Comparison of ENCODE assay signal across 8 cellular contexts in the genomic region with DNA sequence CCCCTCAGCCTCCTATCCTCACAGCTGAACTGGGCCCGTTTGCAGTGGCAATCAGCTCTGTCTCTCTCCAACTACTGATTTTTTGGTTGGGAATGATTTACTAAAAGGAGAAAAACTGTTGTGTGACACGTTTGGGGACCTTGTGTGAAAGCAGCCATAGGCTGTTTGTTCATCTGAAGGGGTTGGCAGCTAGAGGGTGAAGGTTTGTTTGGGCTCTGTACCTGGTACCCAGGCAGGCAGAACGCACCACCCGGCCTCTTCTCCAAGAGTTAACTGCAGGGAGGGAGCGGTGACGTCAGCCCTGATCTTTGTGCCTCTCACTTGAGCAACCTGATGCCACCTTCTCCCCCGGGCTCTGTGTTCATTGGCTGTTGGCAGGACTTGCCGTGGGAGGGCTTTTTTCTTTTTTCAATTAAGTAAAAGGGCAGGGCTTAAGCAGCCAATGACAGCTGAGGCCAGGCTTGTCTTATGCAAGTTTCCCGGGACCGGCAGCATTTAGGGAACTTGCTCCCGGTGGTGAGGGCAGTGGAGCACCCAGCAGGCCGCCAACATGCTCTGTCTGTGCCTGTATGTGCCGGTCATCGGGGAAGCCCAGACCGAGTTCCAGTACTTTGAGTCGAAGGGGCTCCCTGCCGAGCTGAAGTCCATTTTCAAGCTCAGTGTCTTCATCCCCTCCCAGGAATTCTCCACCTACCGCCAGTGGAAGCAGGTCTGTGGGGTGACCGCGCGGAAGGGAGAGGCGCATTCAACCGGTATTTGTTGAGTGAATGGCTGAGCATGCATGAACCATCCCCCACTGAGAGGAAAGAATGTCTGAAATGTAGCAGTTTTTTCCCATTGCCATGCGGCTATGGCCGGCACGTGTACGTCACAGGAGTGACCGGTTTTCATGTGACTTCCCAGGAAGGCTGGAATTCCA. TPM values are rescaled to one million over a fixed set of nuclear protein-coding genes. Genes with fewer than 3 reads are reported as not detected.
DNase-seq lines count a peak whose midpoint lies in the region; ATAC-seq lines count a peak whose summit lies in the region.

No MANE protein-coding gene starts in this region.

- DNase-seq in GM23248 (peak; percentile 98), NCI-H345 (lab: John Stamatoyannopoulos, UW) (peak; percentile 83), dermis microvascular lymphatic vessel endothelial cell (ENCODE audit: low read depth in 2 of 2) (peak; percentile 97), left lobe of liver (ENCODE audit: low spot score) (peak; percentile 98), GM19240 (ENCODE audit: insufficient read length, low spot score) (no peak)
- peak; percentile 33 for DNase-seq in activated CD4-positive, alpha-beta T cell treated with anti-CD3 and anti-CD28 coated beads, Interleukin-2, amount 10 ng/mL, durations not matched to agents 7 days and 5 days
- DNase-seq in stimulated activated CD4-positive, alpha-beta T cell treated with anti-CD3 and anti-CD28 coated beads, Interleukin-1b, Interleukin-23, amount 100 ng/mL, for 24 hours (ENCODE audit: low read depth in 4 of 4, low spot score in 1 of 4): peak in 3 of 4 experiments; percentile 47 to 55 (median 47)

- peak overlapping the region; percentile 96 for H3K4me2 ChIP-seq in GM23248 (ENCODE audit: unreplicated experiment)

- CTCF ChIA-PET in activated CD4-positive, alpha-beta T cell treated with anti-CD3 and anti-CD28 coated beads, Interleukin-2, amount 10 ng/mL, durations not matched to agents 7 days and 5 days (lab: Charles Lee): interaction anchor here (1.0 to 4.5 kb wide), 4 partner anchors 10 to 143 kb away, joined by 3 to 33 read pairs (median 4); no protein-coding TSS in a partner anchor

- peaks cover 59% of the 10 kb centered on the region for H3K4me1 Mint-ChIP-seq in activated CD4-positive, alpha-beta T cell treated with anti-CD3 and anti-CD28 coated beads, Interleukin-2, amount 10 ng/mL, durations not matched to agents 7 days and 5 days

- peaks cover 30% of the 10 kb centered on the region for H3K36me3 Mint-ChIP-seq in activated CD4-positive, alpha-beta T cell treated with anti-CD3 and anti-CD28 coated beads, Interleukin-2, amount 10 ng/mL, durations not matched to agents 7 days and 5 days (ENCODE audit: low read depth)

- WGBS in GM23248 (ENCODE audit: low coverage in 1 of 2, low lambda C conversion rate in 2 of 2, missing lambda C conversion rate in 2 of 2), 2 experiments: 2% methylated on average over 28 of the region's 28 CpGs

- no peaks in the 10 kb centered on the region for H4K20me1 ChIP-seq in GM23248 (ENCODE audit: insufficient read depth)

- H3K27ac ChIP-seq in GM23248: peak overlapping the region; percentile 97

- H3K4me1 ChIP-seq in GM23248 (ENCODE audit: insufficient read depth): peaks cover 38% of the 10 kb centered on the region

- peaks cover 77% of the 10 kb centered on the region for H3K79me2 ChIP-seq in GM23248 (ENCODE audit: insufficient read depth)

- no peak overlapping the region for H3K27ac Mint-ChIP-seq in activated CD4-positive, alpha-beta T cell treated with anti-CD3 and anti-CD28 coated beads, Interleukin-2, amount 10 ng/mL, durations not matched to agents 7 days and 5 days

- H3K36me3 ChIP-seq in GM23248 (ENCODE audit: low read depth): peaks cover 17% of the 10 kb centered on the region; the same call in 1 of the 2 replicates

- H3K4me3 Mint-ChIP-seq in activated CD4-positive, alpha-beta T cell treated with anti-CD3 and anti-CD28 coated beads, Interleukin-2, amount 10 ng/mL, durations not matched to agents 7 days and 5 days: no peak overlapping the region

- no peaks in the 10 kb centered on the region for H3K9me3 ChIP-seq in GM23248 (ENCODE audit: low read depth)

- POLR2A ChIA-PET in activated CD4-positive, alpha-beta T cell treated with anti-CD3 and anti-CD28 coated beads, Interleukin-2, amount 10 ng/mL, durations not matched to agents 7 days and 5 days (lab: Charles Lee): no interaction called here

- H3K9me2 ChIP-seq in GM23248 (ENCODE audit: insufficient read depth): no peaks in the 10 kb centered on the region

- H3K9ac ChIP-seq in GM23248: peak overlapping the region; percentile 93

- peaks cover 44% of the 10 kb centered on the region for H3F3A ChIP-seq in GM23248 (ENCODE audit: insufficient read depth)

- no peaks in the 10 kb centered on the region for H3K27me3 ChIP-seq in GM23248 (replicated peaks; ENCODE audit: insufficient read depth)

- H3K4me3 ChIP-seq in GM23248: peak overlapping the region; percentile 75

- no peaks in the 10 kb centered on the region for H3K27me3 Mint-ChIP-seq in activated CD4-positive, alpha-beta T cell treated with anti-CD3 and anti-CD28 coated beads, Interleukin-2, amount 10 ng/mL, durations not matched to agents 7 days and 5 days

- no peaks in the 10 kb centered on the region for H3K9me3 Mint-ChIP-seq in activated CD4-positive, alpha-beta T cell treated with anti-CD3 and anti-CD28 coated beads, Interleukin-2, amount 10 ng/mL, durations not matched to agents 7 days and 5 days

- peak overlapping the region; percentile 19; the same call in 1 of the 2 replicates for H2AFZ ChIP-seq in GM23248

- in situ Hi-C loops in GM23248 (cut with MboI): no loop called here

- ATAC-seq in left lobe of liver: peak; percentile 29
- no peak for ATAC-seq in HG03378 (IDR thresholded peaks at IDR 0.05; ENCODE audit: unreplicated experiment)

RNA-seq across cellular contexts. Expression of a gene that starts 29.3 kb away (rescaled TPM):
- total RNA-seq in GM23248 (2014; rRNA removed; shearing (Covaris generic)): 68.6 and 68.9 TPM in 2 replicates
- polyA plus RNA-seq in GM23248 (2016; fragmentation: Nextera tagmentation; extraction: Ambion mirVana): 63.3 and 70.3 TPM in 2 replicates
- 10 to 100 TPM; 57.2 to 59.9 TPM for total RNA-seq in activated CD4-positive, alpha-beta T cell treated with anti-CD3 and anti-CD28 coated beads, Interleukin-2, amount 10 ng/mL, durations not matched to agents 7 days and 5 days
- total RNA-seq in dermis microvascular lymphatic vessel endothelial cell (67.3 and 73.2 TPM in 2 replicates), left lobe of liver (35.8 TPM)

RNA-seq across cellular contexts. Expression of a gene that starts 30.2 kb away (rescaled TPM):
- 17.6 and 20.2 TPM in 2 replicates for total RNA-seq in GM23248 (2014; rRNA removed; shearing (Covaris generic))
- 7.5 and 8.2 TPM in 2 replicates for polyA plus RNA-seq in GM23248 (2016; fragmentation: Nextera tagmentation; extraction: Ambion mirVana)
- total RNA-seq in activated CD4-positive, alpha-beta T cell treated with anti-CD3 and anti-CD28 coated beads, Interleukin-2, amount 10 ng/mL, durations not matched to agents 7 days and 5 days: 10 to 100 TPM; 14.6 to 18.4 TPM
- total RNA-seq in dermis microvascular lymphatic vessel endothelial cell: 25.8 and 45.6 TPM in 2 replicates
- total RNA-seq in left lobe of liver: 76.9 TPM

RNA-seq across cellular contexts. Expression of a gene that starts 31.2 kb away (rescaled TPM):
- total RNA-seq in GM23248 (2014; rRNA removed; shearing (Covaris generic)): 5.6 and 9.5 TPM in 2 replicates
- 4.8 and 8.9 TPM in 2 replicates for polyA plus RNA-seq in GM23248 (2016; fragmentation: Nextera tagmentation; extraction: Ambion mirVana)
- 10 to 100 TPM; 13.9 to 14.2 TPM for total RNA-seq in activated CD4-positive, alpha-beta T cell treated with anti-CD3 and anti-CD28 coated beads, Interleukin-2, amount 10 ng/mL, durations not matched to agents 7 days and 5 days
- total RNA-seq in dermis microvascular lymphatic vessel endothelial cell (9.1 and 10.2 TPM in 2 replicates), left lobe of liver (6.3 TPM)

RNA-seq across cellular contexts. Expression of a gene that starts 51.0 kb away (rescaled TPM):
- not detected in 2 replicates for total RNA-seq in GM23248 (2014; rRNA removed; shearing (Covaris generic))
- not detected in 2 replicates for polyA plus RNA-seq in GM23248 (2016; fragmentation: Nextera tagmentation; extraction: Ambion mirVana)
- total RNA-seq in activated CD4-positive, alpha-beta T cell treated with anti-CD3 and anti-CD28 coated beads, Interleukin-2, amount 10 ng/mL, durations not matched to agents 7 days and 5 days: not detected
- total RNA-seq in dermis microvascular lymphatic vessel endothelial cell (not detected in 2 replicates), left lobe of liver (2.7 TPM)
